ENCODE assay signal across 18 cellular contexts in the genomic region with DNA sequence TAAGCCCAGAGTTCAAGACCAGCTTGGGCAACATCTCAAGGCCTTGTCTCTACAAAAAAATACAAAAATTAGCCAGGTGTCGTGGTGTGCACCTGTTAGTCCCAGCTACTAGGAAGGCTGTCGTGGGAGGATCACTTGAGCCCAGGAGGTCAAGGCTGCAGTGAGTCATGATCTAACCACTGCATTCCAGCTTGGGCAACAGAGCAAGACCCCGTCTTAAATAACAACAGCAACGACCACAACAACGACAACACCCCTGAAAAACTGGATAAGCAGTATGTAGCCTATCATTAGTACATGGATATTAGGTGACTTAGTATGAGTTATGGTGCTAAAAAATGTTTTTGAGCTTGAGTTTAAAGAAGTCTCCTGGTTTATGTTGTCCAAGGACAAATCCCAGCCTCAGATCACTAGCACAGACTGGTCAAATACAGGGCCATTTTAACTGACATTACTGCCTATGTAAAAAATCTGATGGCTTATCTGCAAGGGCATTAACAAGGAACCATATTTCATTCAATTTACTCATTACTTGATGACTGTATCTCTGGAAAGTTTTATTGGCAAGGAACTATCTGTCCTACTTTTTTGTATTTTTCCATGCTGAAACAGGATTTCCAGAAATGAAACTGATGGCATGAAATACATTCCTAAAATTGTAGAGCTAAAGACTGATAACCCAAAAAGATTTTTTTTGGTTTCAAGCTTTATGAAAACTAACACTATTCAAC. TPM values are rescaled to one million over a fixed set of nuclear protein-coding genes. Genes with fewer than 3 reads are reported as not detected.
A peak's percentile ranks its signal among the peaks of the same experiment; 100 is the strongest.
DNase-seq lines count a peak whose midpoint lies in the region; ATAC-seq and TF ChIP-seq lines count a peak whose summit lies in the region.
"Had no signal": no experiment of that assay in that cellular context is flagged by ENCODE, and none has a peak within 500 bp of the region (broad histone marks: within the 10 kb centered on the region; RNA-seq: fewer than 3 reads in every experiment).

No MANE protein-coding gene starts in this region.

- H3K4me3 ChIP-seq in PC-9 (no peak overlapping the region), choroid plexus epithelial cell (ENCODE audit: low read depth, low read length) (no peak overlapping the region), prostate gland (no peak overlapping the region)
- no peak overlapping the region for H3K4me3 ChIP-seq in naive thymus-derived CD4-positive, alpha-beta T cell (ENCODE audit: low read length)
- H3K4me3 ChIP-seq: body of pancreas, stomach had no signal

- intact Hi-C loops in PC-9 (cut with micrococcal nuclease; ENCODE audit: unreplicated experiment): loop anchor here (1.0 kb wide), 1 partner anchor 9 kb away; no protein-coding TSS in a partner anchor
- intact Hi-C loops in naive thymus-derived CD4-positive, alpha-beta T cell (cut with micrococcal nuclease): no loop called here
- intact Hi-C loops in prostate gland (cut with DNase I): no loop called here

- no peaks in the 10 kb centered on the region for H3K9me3 ChIP-seq in PC-9 (ENCODE audit: insufficient read depth, low read depth)
- no peaks in the 10 kb centered on the region for H3K9me3 ChIP-seq in naive thymus-derived CD4-positive, alpha-beta T cell (ENCODE audit: control insufficient read depth in 2 of 3, low read length in 3 of 3)
- H3K9me3 ChIP-seq in prostate gland: no peaks in the 10 kb centered on the region
- H3K9me3 ChIP-seq: body of pancreas, stomach had no signal

- H3K36me3 Mint-ChIP-seq in naive thymus-derived CD4-positive, alpha-beta T cell: peaks cover 4 to 40% (median 24%) of the 10 kb centered on the region in 5 donors

- POLR2A ChIA-PET in PC-9 (lab: Charles Lee; ENCODE audit: unreplicated experiment): no interaction called here
- POLR2A ChIA-PET in naive thymus-derived CD4-positive, alpha-beta T cell (lab: Charles Lee): no interaction called here

- no peak overlapping the region for H2AFZ ChIP-seq in PC-9

- CTCF ChIA-PET in PC-9 (lab: Charles Lee): no interaction called here
- CTCF ChIA-PET in naive thymus-derived CD4-positive, alpha-beta T cell (lab: Charles Lee): interaction anchor here (1.0 kb wide), 1 partner anchor 108 kb away, joined by 3 read pairs; no protein-coding TSS in a partner anchor

- BruUV-seq in PC-9 (replicated peaks; lab: Mats Ljungman, UMichigan): no TSS peak

- peaks cover 6 to 17% (median 11%) of the 10 kb centered on the region in 7 donors for H3K4me1 Mint-ChIP-seq in naive thymus-derived CD4-positive, alpha-beta T cell

- peaks cover 0 to 2% (median 0%) of the 10 kb centered on the region in 11 donors for H3K9me3 Mint-ChIP-seq in naive thymus-derived CD4-positive, alpha-beta T cell
- H3K9me3 Mint-ChIP-seq: activated T-helper 17 cell treated with anti-CD3 and anti-CD28 coated beads, Interleukin-2, amount 50 U/mL, for 72 hours had no signal

- no peaks in the 10 kb centered on the region for H3K36me3 ChIP-seq in PC-9 (ENCODE audit: low read depth)
- peaks cover 0 to 3% (median 0%) of the 10 kb centered on the region in 3 experiments for H3K36me3 ChIP-seq in naive thymus-derived CD4-positive, alpha-beta T cell (ENCODE audit: control insufficient read depth in 2 of 3, insufficient read depth in 3 of 3, low read length in 3 of 3)
- H3K36me3 ChIP-seq in prostate gland: no peaks in the 10 kb centered on the region
- H3K36me3 ChIP-seq: WERI-Rb-1 had no signal

- peak; percentile 44 for DNase-seq in ELR (ENCODE audit: low read depth)
- DNase-seq in PC-9: peak; percentile 56 to 82
- DNase-seq in choroid plexus epithelial cell (ENCODE audit: low read depth): peak; percentile 77
- DNase-seq in omental fat pad (ENCODE audit: low spot score): no peak
- DNase-seq in GDM1 (lab: John Stamatoyannopoulos, UW): no peak
- no peak for DNase-seq in stimulated activated naive CD4-positive, alpha-beta T cell (lab: John Stamatoyannopoulos, UW)
- DNase-seq in naive thymus-derived CD4-positive, alpha-beta T cell: no peak
- DNase-seq in prostate gland (ENCODE audit: low spot score): no peak
- DNase-seq: body of pancreas, dermis blood vessel endothelial cell, hippocampal formation, left colon, NCI-H1694 treated with DMSO at 0.1 percent for 48 hours, NCI-H524 treated with DMSO at 0.1 percent for 48 hours, stomach, WERI-Rb-1 had no signal

- ATAC-seq in omental fat pad (ENCODE audit: low FRiP score): peak; percentile 57
- ATAC-seq in naive thymus-derived CD4-positive, alpha-beta T cell: no peak
- ATAC-seq: activated T-helper 17 cell treated with anti-CD3 and anti-CD28 coated beads, Interleukin-2, amount 50 U/mL, for 72 hours; body of pancreas; esophagus mucosa; left colon had no signal

- H3K27me3 ChIP-seq in PC-9 (ENCODE audit: insufficient read depth, low read depth) (no peaks in the 10 kb centered on the region), prostate gland (replicated peaks; ENCODE audit: insufficient read depth) (no peaks in the 10 kb centered on the region)
- no peaks in the 10 kb centered on the region for H3K27me3 ChIP-seq in naive thymus-derived CD4-positive, alpha-beta T cell (ENCODE audit: control insufficient read depth in 2 of 2, insufficient read depth in 2 of 2, low read length in 2 of 2)
- H3K27me3 ChIP-seq: body of pancreas, stomach had no signal

- no peak overlapping the region for H3K4me3 Mint-ChIP-seq in naive thymus-derived CD4-positive, alpha-beta T cell
- H3K4me3 Mint-ChIP-seq: activated T-helper 17 cell treated with anti-CD3 and anti-CD28 coated beads, Interleukin-2, amount 50 U/mL, for 72 hours had no signal

- 0 out of 2 replicates have a peak overlapping the region, but pooled peaks have one; percentile 4 for H3K4me2 ChIP-seq in PC-9

- peaks cover 19% of the 10 kb centered on the region for H3F3A ChIP-seq in PC-9 (ENCODE audit: insufficient read depth, low read depth)

- TF ChIP-seq CTCF in PC-9 (conservative IDR thresholded peaks at IDR 0.05) (no peak), choroid plexus epithelial cell (conservative IDR thresholded peaks at IDR 0.05; ENCODE audit: low read depth, low read length) (no peak), omental fat pad (IDR thresholded peaks at IDR 0.05) (no peak), prostate gland (IDR thresholded peaks at IDR 0.05) (no peak)

- peak overlapping the region; percentile 35 for H3K27ac ChIP-seq in PC-9
- H3K27ac ChIP-seq in naive thymus-derived CD4-positive, alpha-beta T cell (ENCODE audit: low read depth, low read length): no peak overlapping the region
- H3K27ac ChIP-seq in prostate gland: no peak overlapping the region
- H3K27ac ChIP-seq: body of pancreas, stomach, WERI-Rb-1 had no signal

- no peak for TF ChIP-seq POLR2A in prostate gland (IDR thresholded peaks at IDR 0.05)

- no peaks in the 10 kb centered on the region for H3K27me3 Mint-ChIP-seq in naive thymus-derived CD4-positive, alpha-beta T cell
- H3K27me3 Mint-ChIP-seq: activated T-helper 17 cell treated with anti-CD3 and anti-CD28 coated beads, Interleukin-2, amount 50 U/mL, for 72 hours had no signal

- no peaks in the 10 kb centered on the region for H3K9me2 ChIP-seq in PC-9 (ENCODE audit: insufficient read depth)

- peaks cover 21% of the 10 kb centered on the region for H3K4me1 ChIP-seq in PC-9 (replicated peaks; ENCODE audit: insufficient read depth)
- H3K4me1 ChIP-seq in naive thymus-derived CD4-positive, alpha-beta T cell (ENCODE audit: control insufficient read depth in 2 of 2, insufficient read depth in 2 of 2, low read length in 2 of 2): no peaks in the 10 kb centered on the region
- H3K4me1 ChIP-seq in prostate gland (replicated peaks): no peaks in the 10 kb centered on the region
- H3K4me1 ChIP-seq: body of pancreas, stomach had no signal

- no peaks in the 10 kb centered on the region for H4K20me1 ChIP-seq in PC-9 (ENCODE audit: insufficient read depth)

- H3K79me2 ChIP-seq in PC-9 (ENCODE audit: low read depth): peaks cover 25% of the 10 kb centered on the region

- WGBS in prostate gland: 97% methylated on average over 5 of the region's 5 CpGs

- no peak overlapping the region for H3K27ac Mint-ChIP-seq in naive thymus-derived CD4-positive, alpha-beta T cell
- H3K27ac Mint-ChIP-seq: activated T-helper 17 cell treated with anti-CD3 and anti-CD28 coated beads, Interleukin-2, amount 50 U/mL, for 72 hours had no signal

RNA-seq across cellular contexts. Expression of a gene that starts 23.4 kb away (rescaled TPM):
- 47.6 and 50.0 TPM in 2 replicates for total RNA-seq in PC-9 (2021)
- total RNA-seq in omental fat pad: 10 to 100 TPM; 17.5 to 34.0 (median 19.0) TPM
- 10 to 100 TPM; 33.1 to 42.5 (median 40.7) TPM for total RNA-seq in naive thymus-derived CD4-positive, alpha-beta T cell
- 10 to 100 TPM in 1 of 2 donors, 1 to 10 TPM in 1; 8.0 to 12.4 TPM for polyA plus RNA-seq in naive thymus-derived CD4-positive, alpha-beta T cell
- total RNA-seq in prostate gland: 10 to 100 TPM; 38.7 to 49.6 TPM

RNA-seq across cellular contexts. Expression of a gene that starts 23.7 kb away (rescaled TPM):
- total RNA-seq in PC-9 (2021) (81.0 and 86.8 TPM in 2 replicates), omental fat pad (10 to 100 TPM; 23.2 to 25.0 (median 23.8) TPM), prostate gland (10 to 100 TPM; 41.1 to 45.7 TPM)
- total RNA-seq in naive thymus-derived CD4-positive, alpha-beta T cell: 10 to 100 TPM; 18.1 to 41.7 (median 20.2) TPM
- 10 to 100 TPM; 14.6 to 29.1 TPM for polyA plus RNA-seq in naive thymus-derived CD4-positive, alpha-beta T cell

Comparison
In these comparisons a context has a peak if more than half of its experiments do, and no peak if none do; other contexts are left out.
1. DNase-seq: peak in ELR (single experiment), PC-9 (2 of 2) and choroid plexus epithelial cell (single experiment); none in omental fat pad (single experiment), GDM1 (single experiment), stimulated activated naive CD4-positive, alpha-beta T cell (0 of 6), naive thymus-derived CD4-positive, alpha-beta T cell (0 of 9) and prostate gland (single experiment).